2 cellular contexts compared by ENCODE assay signal in genomic region chr11:5473921-5474320, GRCh38.
A peak's percentile ranks its signal among the peaks of the same experiment; 100 is the strongest.
TF ChIP-seq lines count a peak whose summit lies in the region.

No MANE protein-coding gene starts in this region.

TF ChIP-seq in A549, 52 proteins besides CTCF, POLR2A, EP300 and RAD21:
- TF ChIP-seq PHF8 (IDR thresholded peaks at IDR 0.05; ENCODE audit: borderline replicate concordance, low read depth) (no peak), MAFK (IDR thresholded peaks at IDR 0.05; ENCODE audit: partially characterized antibody) (peak; percentile 43)

TF ChIP-seq in K562, 482 proteins besides CTCF, POLR2A, EP300 and RAD21:
- TF ChIP-seq RBM22 (IDR thresholded peaks at IDR 0.05; ENCODE audit: low read depth, low read length, poor library complexity, severe bottlenecking) (no peak), ZNF316 (IDR thresholded peaks at IDR 0.05) (peak; percentile 80), MAFK (IDR thresholded peaks at IDR 0.05; ENCODE audit: low read length) (peak; percentile 13; the same call in 1 of the 2 replicates), STAT5A (IDR thresholded peaks at IDR 0.05; ENCODE audit: borderline replicate concordance, low read length) (no peak), ZNF280B (CRISPR knock-in tag; IDR thresholded peaks at IDR 0.05) (no peak), BRF2 (IDR thresholded peaks at IDR 0.05; ENCODE audit: borderline replicate concordance, insufficient read depth, insufficient read length) (no peak), ASH1L (IDR thresholded peaks at IDR 0.05; ENCODE audit: borderline replicate concordance, low read depth, partially characterized antibody) (no peak), C11orf30 (IDR thresholded peaks at IDR 0.05; ENCODE audit: low read depth) (peak; percentile 62; the same call in 1 of the 2 replicates)
